In genomic region chr7:31443457-31443856, GRCh38 we compare ENCODE assay signal across 1 cellular context.
TF ChIP-seq lines count a peak whose summit lies in the region.

No MANE protein-coding gene starts in this region.

TF ChIP-seq in H1, 55 proteins besides CTCF, POLR2A, EP300 and RAD21:
- TF ChIP-seq CHD7 (IDR thresholded peaks at IDR 0.05; ENCODE audit: insufficient replicate concordance, low read length) = no peak
- TF ChIP-seq, protein P1, sequence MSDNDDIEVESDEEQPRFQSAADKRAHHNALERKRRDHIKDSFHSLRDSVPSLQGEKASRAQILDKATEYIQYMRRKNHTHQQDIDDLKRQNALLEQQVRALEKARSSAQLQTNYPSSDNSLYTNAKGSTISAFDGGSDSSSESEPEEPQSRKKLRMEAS (IDR thresholded peaks at IDR 0.05) = no peak
- no peak for TF ChIP-seq ZNF274 (IDR thresholded peaks at IDR 0.05; ENCODE audit: borderline replicate concordance, extremely low read depth, low read length)
- no peak for TF ChIP-seq TBP (IDR thresholded peaks at IDR 0.05; ENCODE audit: low read depth, low read length)
- no peak for TF ChIP-seq FOSL1 (IDR thresholded peaks at IDR 0.05; ENCODE audit: insufficient read depth, low read depth, low read length)
- no peak for TF ChIP-seq RBBP5 (IDR thresholded peaks at IDR 0.05; ENCODE audit: borderline replicate concordance, low read depth, low read length)
